11 cellular contexts compared by ENCODE assay signal in the genomic region with DNA sequence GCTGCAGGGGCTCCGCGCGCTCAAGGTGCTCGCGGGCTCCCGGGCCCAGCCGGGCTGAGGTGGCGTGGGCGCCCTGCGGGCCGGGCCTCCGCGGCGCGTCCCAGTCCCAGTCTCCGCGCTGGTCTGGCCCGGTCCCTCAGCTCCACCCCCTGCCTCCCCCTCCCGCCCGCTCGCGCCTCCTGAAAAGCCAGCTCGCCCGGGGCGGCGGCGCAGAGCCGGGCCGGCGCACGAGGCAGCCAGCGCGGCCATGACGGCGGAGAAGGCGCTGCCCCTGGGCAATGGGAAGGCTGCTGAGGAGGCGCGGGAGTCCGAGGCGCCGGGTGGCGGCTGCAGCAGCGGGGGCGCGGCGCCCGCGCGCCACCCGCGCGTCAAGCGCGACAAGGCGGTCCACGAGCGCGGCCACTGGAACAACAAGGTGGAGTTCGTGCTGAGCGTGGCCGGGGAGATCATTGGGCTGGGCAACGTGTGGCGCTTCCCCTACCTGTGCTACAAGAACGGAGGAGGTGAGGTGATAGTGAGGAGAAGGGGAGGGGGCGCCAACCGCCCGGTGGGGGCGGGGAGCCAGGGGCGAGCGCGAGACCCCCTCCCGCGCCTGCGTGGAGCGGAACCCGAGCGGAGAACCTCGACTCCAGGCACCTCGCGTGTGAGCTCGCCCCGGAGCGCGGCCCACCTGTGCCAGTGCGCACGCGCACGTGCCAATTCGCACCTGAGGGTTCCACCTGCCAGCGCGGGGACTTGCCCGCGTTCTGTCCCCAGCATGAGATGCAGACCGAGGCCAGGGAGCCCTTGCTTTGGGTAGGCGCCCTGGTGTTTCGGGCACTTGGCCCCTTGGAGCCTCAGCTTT. TPM values are rescaled to one million over a fixed set of nuclear protein-coding genes. Genes with fewer than 3 reads are reported as not detected.
DNase-seq lines count a peak whose midpoint lies in the region; ATAC-seq and TF ChIP-seq lines count a peak whose summit lies in the region.
"Had no signal": no experiment of that assay in that cellular context is flagged by ENCODE, and none has a peak within 500 bp of the region (broad histone marks: within the 10 kb centered on the region; RNA-seq: fewer than 3 reads in every experiment).

A gene (plus strand): TSS at position 210 of the 844 bp plus-strand sequence. CDS start 38 bp downstream, at position 248.

- DNase-seq in RWPE2 (ENCODE audit: low spot score) (no peak), heart right ventricle (no peak), posterior cingulate gyrus (peak in 9 of 10 donors; percentile 17 to 92 (median 49)), RPMI8226 (no peak), GM10266 (ENCODE audit: extremely low spot score) (no peak)
- DNase-seq: activated CD4-positive, alpha-beta T cell treated with anti-CD3 and anti-CD28 coated beads, Interleukin-2, amount 10 ng/mL, durations not matched to agents 7 days and 5 days; aorta had no signal

- H3K4me1 ChIP-seq in RWPE2 (ENCODE audit: insufficient read depth, poor library complexity, severe bottlenecking), result peaks cover 2% of the 10 kb centered on the region
- H3K4me1 ChIP-seq in heart right ventricle, result peaks cover 0 to 8% (median 0%) of the 10 kb centered on the region in 9 donors

- TF ChIP-seq CTCF in C4-2B (conservative IDR thresholded peaks at IDR 0.05) (no peak), RWPE2 (IDR thresholded peaks at IDR 0.05; ENCODE audit: poor library complexity, severe bottlenecking) (no peak), heart right ventricle (IDR thresholded peaks at IDR 0.05) (no peak), GM10266 (IDR thresholded peaks at IDR 0.05; ENCODE audit: control insufficient read depth, insufficient read depth, low read depth, missing control alignments) (no peak)

- peak; percentile 87 for ATAC-seq in RWPE2 (ENCODE audit: low read depth)
- peak in 3 of 8 donors; percentile 29 to 59 (median 57) for ATAC-seq in heart right ventricle
- no peak for ATAC-seq in HG02571 (IDR thresholded peaks at IDR 0.05; ENCODE audit: unreplicated experiment)
- no peak for ATAC-seq in GM18873 (IDR thresholded peaks at IDR 0.05; ENCODE audit: low FRiP score, unreplicated experiment)
- ATAC-seq: CD8-positive, alpha-beta T cell had no signal

- H3K9me3 ChIP-seq in RWPE2 (ENCODE audit: severe bottlenecking) (no peaks in the 10 kb centered on the region), heart right ventricle (no peaks in the 10 kb centered on the region)

- intact Hi-C loops in heart right ventricle (cut with DNase I) (no loop called here), posterior cingulate gyrus (cut with DNase I) (no loop called here)

- peak within 1 kb of the TSS; percentile 86 for H3K27ac ChIP-seq in C4-2B
- no peak within 1 kb of the TSS for H3K27ac ChIP-seq in RWPE2 (ENCODE audit: poor library complexity, severe bottlenecking)
- H3K27ac ChIP-seq in heart right ventricle, result no peak within 1 kb of the TSS

- WGBS in heart right ventricle, 2 donors, result 3 to 4% methylated on average over 79 to 96 of the region's 96 CpGs

- H3K36me3 ChIP-seq in RWPE2 (ENCODE audit: low read depth) (no peaks in the 10 kb centered on the region), heart right ventricle (no peaks in the 10 kb centered on the region)

- H3K4me3 ChIP-seq in RWPE2 (ENCODE audit: severe bottlenecking) (peak within 1 kb of the TSS; percentile 46), heart right ventricle (peak within 1 kb of the TSS in 9 of 10 donors; percentile 5 to 34 (median 21))

- H3K27me3 ChIP-seq in RWPE2 (ENCODE audit: insufficient read depth, poor library complexity, severe bottlenecking) (no peaks in the 10 kb centered on the region), heart right ventricle (peaks cover 4 to 62% (median 52%) of the 10 kb centered on the region in 7 donors)

RNA-seq across cellular contexts. Expression of the gene that starts here (rescaled TPM):
- under 1 TPM in 1 of 10 donors, not detected in 9; 0.05 TPM for total RNA-seq in heart right ventricle
- polyA plus RNA-seq in heart right ventricle, result not detected
- total RNA-seq: activated CD4-positive, alpha-beta T cell treated with anti-CD3 and anti-CD28 coated beads, Interleukin-2, amount 10 ng/mL, durations not matched to agents 7 days and 5 days; aorta; CD8-positive, alpha-beta T cell had no signal
- polyA plus RNA-seq: aorta had no signal

Comparison
In these comparisons a context has a peak if more than half of its experiments do, and no peak if none do; other contexts are left out.
1. DNase-seq: peak in posterior cingulate gyrus (9 of 10); none in RWPE2 (single experiment), heart right ventricle (0 of 2), RPMI8226 (single experiment) and GM10266 (single experiment).